ENCODE assay signal across 9 cellular contexts in genomic region chr1:18575620-18576019, GRCh38. TPM values are rescaled to one million over a fixed set of nuclear protein-coding genes. Genes with fewer than 3 reads are reported as not detected.
DNase-seq lines count a peak whose midpoint lies in the region; ATAC-seq, FAIRE-seq and TF ChIP-seq lines count a peak whose summit lies in the region.
"Had no signal": no experiment of that assay in that cellular context is flagged by ENCODE, and none has a peak within 500 bp of the region (broad histone marks: within the 10 kb centered on the region; RNA-seq: fewer than 3 reads in every experiment).

No MANE protein-coding gene starts in this region.

- peak; percentile 78; the same call in 2 of the 3 replicates for ATAC-seq in RWPE2 (ENCODE audit: low read depth)
- ATAC-seq in naive thymus-derived CD8-positive, alpha-beta T cell = no peak
- ATAC-seq: stimulated activated naive CD8-positive, alpha-beta T cell treated with anti-CD3 and anti-CD28 coated beads, Interleukin-15, amount 100 ng/mL, for 72 hours had no signal

- H3K27me3 Mint-ChIP-seq in naive thymus-derived CD8-positive, alpha-beta T cell = peaks cover 7 to 26% (median 13%) of the 10 kb centered on the region in 5 donors

- no peak for FAIRE-seq in GM12892 (lab: Jason Lieb, UNC)

- peak; percentile 71 for DNase-seq in AG08396 (ENCODE audit: low spot score)
- peak; percentile 46 for DNase-seq in GM12892 (ENCODE audit: insufficient read length)
- DNase-seq in RWPE2 (ENCODE audit: low spot score) = no peak
- DNase-seq in ecto neural progenitor cell (ENCODE audit: low spot score) = peak; percentile 89
- peak in 7 of 10 donors; percentile 26 to 71 (median 35) for DNase-seq in naive thymus-derived CD8-positive, alpha-beta T cell
- no peak for DNase-seq in ureter (ENCODE audit: low spot score)
- DNase-seq in COLO829 (ENCODE audit: low spot score) = no peak
- no peak for DNase-seq in A172 (ENCODE audit: low spot score)

- TF ChIP-seq POLR2A in GM12892 (IDR thresholded peaks at IDR 0.05; ENCODE audit: low read depth, low read length) = no peak

- no peak overlapping the region for H3K27ac Mint-ChIP-seq in naive thymus-derived CD8-positive, alpha-beta T cell
- H3K27ac Mint-ChIP-seq: stimulated activated naive CD8-positive, alpha-beta T cell treated with anti-CD3 and anti-CD28 coated beads, Interleukin-15, amount 100 ng/mL, for 72 hours had no signal

- H3K36me3 ChIP-seq in RWPE2 (ENCODE audit: low read depth) = no peaks in the 10 kb centered on the region

- peaks cover 8% of the 10 kb centered on the region for H3K27me3 ChIP-seq in RWPE2 (ENCODE audit: insufficient read depth, poor library complexity, severe bottlenecking)

- no peak overlapping the region for H3K4me3 ChIP-seq in RWPE2 (ENCODE audit: severe bottlenecking)

- H3K4me3 Mint-ChIP-seq in naive thymus-derived CD8-positive, alpha-beta T cell = no peak overlapping the region
- H3K4me3 Mint-ChIP-seq: stimulated activated naive CD8-positive, alpha-beta T cell treated with anti-CD3 and anti-CD28 coated beads, Interleukin-15, amount 100 ng/mL, for 72 hours had no signal

- no peaks in the 10 kb centered on the region for H3K9me3 ChIP-seq in RWPE2 (ENCODE audit: severe bottlenecking)

- H3K4me1 ChIP-seq in RWPE2 (ENCODE audit: insufficient read depth, poor library complexity, severe bottlenecking) = no peaks in the 10 kb centered on the region

- no peaks in the 10 kb centered on the region for H3K36me3 Mint-ChIP-seq in naive thymus-derived CD8-positive, alpha-beta T cell

- H3K9me3 Mint-ChIP-seq in naive thymus-derived CD8-positive, alpha-beta T cell = no peaks in the 10 kb centered on the region
- H3K9me3 Mint-ChIP-seq: stimulated activated naive CD8-positive, alpha-beta T cell treated with anti-CD3 and anti-CD28 coated beads, Interleukin-15, amount 100 ng/mL, for 72 hours had no signal

- TF ChIP-seq CTCF in RWPE2 (IDR thresholded peaks at IDR 0.05; ENCODE audit: poor library complexity, severe bottlenecking) = peak; percentile 84

- no peak overlapping the region for H3K27ac ChIP-seq in RWPE2 (ENCODE audit: poor library complexity, severe bottlenecking)

- POLR2A ChIA-PET in naive thymus-derived CD8-positive, alpha-beta T cell (lab: Charles Lee) = no interaction called here

- H3K4me1 Mint-ChIP-seq in naive thymus-derived CD8-positive, alpha-beta T cell = no peaks in the 10 kb centered on the region
- H3K4me1 Mint-ChIP-seq: stimulated activated naive CD8-positive, alpha-beta T cell treated with anti-CD3 and anti-CD28 coated beads, Interleukin-15, amount 100 ng/mL, for 72 hours had no signal

RNA-seq across cellular contexts. Expression of gene PAX7, which starts 55.0 kb away (rescaled TPM):
- not detected for polyA plus RNA-seq in GM12892 (2012; ENCODE audit: missing spikeins)
- not detected for total RNA-seq in naive thymus-derived CD8-positive, alpha-beta T cell
- polyA plus RNA-seq in naive thymus-derived CD8-positive, alpha-beta T cell = not detected
- not detected for total RNA-seq in ureter
- not detected in 2 replicates for total RNA-seq in A172 (2014; rRNA removed; shearing (Covaris generic))

Comparison
In these comparisons a context has a peak if more than half of its experiments do, and no peak if none do; other contexts are left out.
1. DNase-seq: peak in AG08396 (single experiment), GM12892 (single experiment), ecto neural progenitor cell (single experiment) and naive thymus-derived CD8-positive, alpha-beta T cell (7 of 10); none in RWPE2 (single experiment), ureter (single experiment), COLO829 (single experiment) and A172 (single experiment).